9 cellular contexts compared by ENCODE assay signal in genomic region chr4:88341227-88342192, GRCh38. TPM values are rescaled to one million over a fixed set of nuclear protein-coding genes. Genes with fewer than 3 reads are reported as not detected.
DNase-seq lines count a peak whose midpoint lies in the region; ATAC-seq and TF ChIP-seq lines count a peak whose summit lies in the region.
"Had no signal": no experiment of that assay in that cellular context is flagged by ENCODE, and none has a peak within 500 bp of the region (broad histone marks: within the 10 kb centered on the region; RNA-seq: fewer than 3 reads in every experiment).

No MANE protein-coding gene starts in this region.

- no peaks in the 10 kb centered on the region for H3K36me3 Mint-ChIP-seq in neural progenitor cell

- no peak for DNase-seq in SK-N-SH
- peak; percentile 72 to 93 for DNase-seq in cardiac muscle cell (ENCODE audit: low read depth in 1 of 2, low spot score in 1 of 2)
- DNase-seq in skeletal muscle cell (ENCODE audit: low read depth), result peak; percentile 96
- no peak for DNase-seq in suprapubic skin (ENCODE audit: low spot score in 2 of 2)
- no peak for DNase-seq in iPS-NIHi11 (ENCODE audit: low spot score)
- DNase-seq in neural progenitor cell (ENCODE audit: low spot score), result no peak
- DNase-seq in GM19240 (ENCODE audit: insufficient read length, low spot score), result no peak
- DNase-seq: T-helper 9 cell had no signal

- TF ChIP-seq EP300 in SK-N-SH (IDR thresholded peaks at IDR 0.05; ENCODE audit: borderline replicate concordance in 1 of 2, low read depth in 1 of 2, low read length in 1 of 2), result no peak
- no peak for TF ChIP-seq EP300 in suprapubic skin (IDR thresholded peaks at IDR 0.05)

- H3K9me3 Mint-ChIP-seq in neural progenitor cell, result no peaks in the 10 kb centered on the region

- no peaks in the 10 kb centered on the region for H3K9me2 ChIP-seq in SK-N-SH

- no peak overlapping the region for H3K9ac ChIP-seq in SK-N-SH
- no peak overlapping the region for H3K9ac ChIP-seq in neural progenitor cell

- H4K20me1 ChIP-seq in SK-N-SH (ENCODE audit: insufficient read depth) (no peaks in the 10 kb centered on the region), neural progenitor cell (ENCODE audit: low read depth) (no peaks in the 10 kb centered on the region)

- 60% methylated on average over 8 of the region's 8 CpGs for WGBS in SK-N-SH (ENCODE audit: low lambda C conversion rate)
- WGBS in suprapubic skin, result 72% methylated on average over 8 of the region's 8 CpGs

- no peak overlapping the region for H3K27ac Mint-ChIP-seq in neural progenitor cell

- H3K27me3 ChIP-seq in SK-N-SH (ENCODE audit: insufficient read depth) (no peaks in the 10 kb centered on the region), cardiac muscle cell (no peaks in the 10 kb centered on the region), suprapubic skin (no peaks in the 10 kb centered on the region), neural progenitor cell (no peaks in the 10 kb centered on the region)

- CTCF ChIA-PET in SK-N-SH (lab: Yijun Ruan, JAX), result interaction anchor here (0.7 to 2.2 kb wide), 5 partner anchors 10 to 122 kb away, joined by 3 to 8 read pairs (median 3); no protein-coding TSS in a partner anchor

- H3K79me2 ChIP-seq in SK-N-SH (ENCODE audit: insufficient read depth) (no peaks in the 10 kb centered on the region), neural progenitor cell (ENCODE audit: low read depth) (no peaks in the 10 kb centered on the region)

- TF ChIP-seq CTCF in SK-N-SH (IDR thresholded peaks at IDR 0.05), result no peak
- TF ChIP-seq CTCF in cardiac muscle cell (IDR thresholded peaks at IDR 0.05; ENCODE audit: low read depth, low read length), result no peak
- no peak for TF ChIP-seq CTCF in suprapubic skin (IDR thresholded peaks at IDR 0.05)
- no peak for TF ChIP-seq CTCF in neural progenitor cell (IDR thresholded peaks at IDR 0.05)

- POLR2A ChIA-PET in SK-N-SH (lab: Yijun Ruan, JAX), result no interaction called here

- H3K27ac ChIP-seq in SK-N-SH (ENCODE audit: low read depth in 2 of 2, low read length in 1 of 2) (no peak overlapping the region), cardiac muscle cell (peak overlapping the region; percentile 95), suprapubic skin (no peak overlapping the region), neural progenitor cell (no peak overlapping the region)

- no peak overlapping the region for H3K4me2 ChIP-seq in SK-N-SH
- H3K4me2 ChIP-seq in neural progenitor cell, result no peak overlapping the region

- peak; percentile 56 for ATAC-seq in GM21786 (IDR thresholded peaks at IDR 0.05; ENCODE audit: unreplicated experiment)

- no peaks in the 10 kb centered on the region for H3K9me3 ChIP-seq in SK-N-SH
- no peaks in the 10 kb centered on the region for H3K9me3 ChIP-seq in cardiac muscle cell (ENCODE audit: low read depth)
- no peaks in the 10 kb centered on the region for H3K9me3 ChIP-seq in suprapubic skin
- H3K9me3 ChIP-seq in neural progenitor cell (ENCODE audit: low read depth), result no peaks in the 10 kb centered on the region

- H3K4me1 ChIP-seq in SK-N-SH (ENCODE audit: control insufficient read depth in 1 of 2, insufficient read depth in 2 of 2, low read depth in 1 of 2, low read length in 1 of 2) (no peaks in the 10 kb centered on the region; a peak in 1 of 4 replicates), cardiac muscle cell (ENCODE audit: low read depth) (peaks cover 32% of the 10 kb centered on the region), suprapubic skin (no peaks in the 10 kb centered on the region), neural progenitor cell (no peaks in the 10 kb centered on the region)

- peak overlapping the region; percentile 0; the same call in 1 of the 2 replicates for H2AFZ ChIP-seq in SK-N-SH (ENCODE audit: low read depth)
- no peak overlapping the region for H2AFZ ChIP-seq in neural progenitor cell (replicated peaks)

- H3K36me3 ChIP-seq in SK-N-SH (replicated peaks in 1 of 2; ENCODE audit: control insufficient read depth in 1 of 2, insufficient read depth in 2 of 2, low read length in 1 of 2) (no peaks in the 10 kb centered on the region), cardiac muscle cell (no peaks in the 10 kb centered on the region), suprapubic skin (no peaks in the 10 kb centered on the region), neural progenitor cell (no peaks in the 10 kb centered on the region)

- H3K4me1 Mint-ChIP-seq in neural progenitor cell, result peaks cover 15% of the 10 kb centered on the region

- H3K27me3 Mint-ChIP-seq in neural progenitor cell (ENCODE audit: insufficient read depth, low read depth), result peaks cover 2% of the 10 kb centered on the region

- no peak for TF ChIP-seq RAD21 in SK-N-SH (IDR thresholded peaks at IDR 0.05; ENCODE audit: low read length)

- no peak for TF ChIP-seq POLR2A in suprapubic skin (IDR thresholded peaks at IDR 0.05)

- H3K4me3 ChIP-seq in SK-N-SH (ENCODE audit: low read depth in 2 of 2, low read length in 1 of 2) (no peak overlapping the region), cardiac muscle cell (no peak overlapping the region), skeletal muscle cell (ENCODE audit: low read depth, low read length) (no peak overlapping the region), suprapubic skin (no peak overlapping the region), neural progenitor cell (no peak overlapping the region)

- no peak overlapping the region for H3K4me3 Mint-ChIP-seq in neural progenitor cell

- H3F3A ChIP-seq in SK-N-SH (replicated peaks; ENCODE audit: insufficient read depth) (no peaks in the 10 kb centered on the region), neural progenitor cell (ENCODE audit: low read depth) (no peaks in the 10 kb centered on the region)

TF ChIP-seq in SK-N-SH, 30 proteins besides CTCF, POLR2A, EP300 and RAD21:
- TF ChIP-seq TCF12 (IDR thresholded peaks at IDR 0.05) (peak; percentile 71; the same call in 1 of the 2 replicates), EZH2phosphoT487 (IDR thresholded peaks at IDR 0.05; ENCODE audit: borderline replicate concordance, low read depth) (no peak), MAX (IDR thresholded peaks at IDR 0.05; ENCODE audit: low read depth) (no peak), NFIC (IDR thresholded peaks at IDR 0.05; ENCODE audit: borderline replicate concordance) (no peak), TAF1 (IDR thresholded peaks at IDR 0.05; ENCODE audit: borderline replicate concordance, low read depth, low read length) (no peak), JUND (IDR thresholded peaks at IDR 0.05) (0 out of 2 replicates have a peak, but pooled peaks have one; percentile 13), MEF2A (IDR thresholded peaks at IDR 0.05; ENCODE audit: borderline replicate concordance, low read depth) (no peak), POLR2AphosphoS5 (IDR thresholded peaks at IDR 0.05; ENCODE audit: low read depth, low read length) (0 out of 2 replicates have a peak, but pooled peaks have one; percentile 15), CHD2 (IDR thresholded peaks at IDR 0.05; ENCODE audit: low read length, partially characterized antibody) (no peak), PBX3 (IDR thresholded peaks at IDR 0.05) (peak; percentile 64), FOSL2 (IDR thresholded peaks at IDR 0.05; ENCODE audit: borderline replicate concordance, low read depth) (peak; percentile 40; the same call in 1 of the 2 replicates), SMC3 (IDR thresholded peaks at IDR 0.05; ENCODE audit: low read depth, low read length) (no peak), ZBTB33 (IDR thresholded peaks at IDR 0.05; ENCODE audit: borderline replicate concordance, low read depth) (no peak), ELF1 (IDR thresholded peaks at IDR 0.05) (no peak), RXRA (IDR thresholded peaks at IDR 0.05; ENCODE audit: borderline replicate concordance, low read depth) (no peak), FOXJ3 (CRISPR knock-in tag; IDR thresholded peaks at IDR 0.05) (no peak)

RNA-seq across cellular contexts. Expression of gene HERC6, which starts 37.1 kb away (rescaled TPM):
- polyA plus RNA-seq in SK-N-SH (2012; rRNA removed), result 1.6 and 1.7 TPM in 2 replicates
- polyA plus RNA-seq in SK-N-SH (2012; cell fraction: cytosol; rRNA removed), result 1.1 and 1.5 TPM in 2 replicates
- 1.7 and 3.2 TPM in 2 replicates for polyA plus RNA-seq in SK-N-SH (2012; cell fraction: nucleus; rRNA removed)
- total RNA-seq in cardiac muscle cell, result 11.5 and 18.5 TPM in 2 replicates
- 7.7 and 11.6 TPM in 2 replicates for polyA plus RNA-seq in cardiac muscle cell
- 1 to 10 TPM; 2.7 to 7.9 (median 3.1) TPM for total RNA-seq in suprapubic skin
- 0.24 and 0.28 TPM in 2 replicates for total RNA-seq in neural progenitor cell (ENCODE audit: low replicate concordance)

RNA-seq across cellular contexts. Expression of gene PPM1K, which starts 57.1 kb away (rescaled TPM):
- polyA plus RNA-seq in SK-N-SH (2012; rRNA removed) (2.5 and 3.6 TPM in 2 replicates), cardiac muscle cell (58.8 and 77.6 TPM in 2 replicates)
- 3.4 and 3.6 TPM in 2 replicates for polyA plus RNA-seq in SK-N-SH (2012; cell fraction: cytosol; rRNA removed)
- polyA plus RNA-seq in SK-N-SH (2012; cell fraction: nucleus; rRNA removed), result 5.7 and 9.7 TPM in 2 replicates
- total RNA-seq in cardiac muscle cell (52.6 and 54.8 TPM in 2 replicates), suprapubic skin (10 to 100 TPM in 1 of 4 donors, 1 to 10 TPM in 3; 7.8 to 10.5 (median 9.2) TPM), neural progenitor cell (ENCODE audit: low replicate concordance) (6.4 and 7.3 TPM in 2 replicates)

Comparison
In these comparisons a context has a peak if more than half of its experiments do, and no peak if none do; other contexts are left out.
1. DNase-seq: peak in cardiac muscle cell (2 of 2) and skeletal muscle cell (single experiment); none in SK-N-SH (single experiment), suprapubic skin (0 of 2), iPS-NIHi11 (single experiment), neural progenitor cell (single experiment) and GM19240 (single experiment).